Comparison of ENCODE assay signal across 8 cellular contexts in genomic region chr10:35027567-35027966, GRCh38.
DNase-seq lines count a peak whose midpoint lies in the region; ATAC-seq, FAIRE-seq and TF ChIP-seq lines count a peak whose summit lies in the region.

No MANE protein-coding gene starts in this region.

- H3K36me3 ChIP-seq in kidney (ENCODE audit: control insufficient read depth in 1 of 2, insufficient read depth in 2 of 2, low read length in 2 of 2): peaks cover 6 to 41% of the 10 kb centered on the region in 2 donors

- H3K9me3 Mint-ChIP-seq in HFFc6: no peaks in the 10 kb centered on the region

- ATAC-seq in GM21717 (IDR thresholded peaks at IDR 0.05; ENCODE audit: unreplicated experiment): no peak

- intact Hi-C loops in kidney (cut with DNase I): no loop called here
- intact Hi-C loops in head of caudate nucleus (cut with DNase I): no loop called here

- H3K4me3 Mint-ChIP-seq in HFFc6: no peak overlapping the region

- H3K9ac ChIP-seq in kidney (ENCODE audit: low read length in 2 of 2): no peak overlapping the region

- no peaks in the 10 kb centered on the region for H3K9me3 ChIP-seq in kidney (ENCODE audit: control insufficient read depth in 1 of 2, low read length in 2 of 2)

- H3K36me3 Mint-ChIP-seq in HFFc6 (ENCODE audit: low read depth): peaks cover 5% of the 10 kb centered on the region; the same call in 1 of the 2 replicates

- in situ Hi-C loops in ACHN (cut with HindIII; ENCODE audit: low pct_ligation_motif_present, low pct_unique_long_range_greater_than_20kb, low sequenced_read_pairs): no loop called here

- no peaks in the 10 kb centered on the region for H3K4me1 ChIP-seq in kidney (ENCODE audit: control insufficient read depth in 1 of 2, insufficient read depth in 1 of 2, low read depth in 1 of 2, low read length in 2 of 2)

- H3K4me1 Mint-ChIP-seq in HFFc6 (ENCODE audit: low read depth): peaks cover 12% of the 10 kb centered on the region

- H3K27ac Mint-ChIP-seq in HFFc6: no peak overlapping the region

- H3K27me3 Mint-ChIP-seq in HFFc6 (ENCODE audit: insufficient read depth): no peaks in the 10 kb centered on the region

- H3K27ac ChIP-seq in VCaP: no peak overlapping the region
- H3K27ac ChIP-seq in kidney (ENCODE audit: low read depth in 2 of 2, low read length in 2 of 2): no peak overlapping the region

- DNase-seq in ACHN (peak; percentile 46), HFFc6 (no peak), kidney (no peak), head of caudate nucleus (no peak), OCI-M2 (lab: John Stamatoyannopoulos, UW; ENCODE audit: unreplicated experiment) (no peak), activated T-cell treated with anti-CD3 and anti-CD28 coated beads for 4 hours (no peak)

- peak; percentile 94 for FAIRE-seq in kidney (lab: Jason Lieb, UNC)

- TF ChIP-seq CTCF in HFFc6 (IDR thresholded peaks at IDR 0.05) (peak; percentile 80), VCaP (conservative IDR thresholded peaks at IDR 0.05) (peak; percentile 72), kidney (IDR thresholded peaks at IDR 0.05; ENCODE audit: borderline replicate concordance, extremely low read depth, insufficient read depth) (no peak)

- no peak overlapping the region for H3K4me3 ChIP-seq in kidney (ENCODE audit: low read length in 2 of 2)
